Comparison of ENCODE assay signal across 19 cellular contexts in the genomic region with DNA sequence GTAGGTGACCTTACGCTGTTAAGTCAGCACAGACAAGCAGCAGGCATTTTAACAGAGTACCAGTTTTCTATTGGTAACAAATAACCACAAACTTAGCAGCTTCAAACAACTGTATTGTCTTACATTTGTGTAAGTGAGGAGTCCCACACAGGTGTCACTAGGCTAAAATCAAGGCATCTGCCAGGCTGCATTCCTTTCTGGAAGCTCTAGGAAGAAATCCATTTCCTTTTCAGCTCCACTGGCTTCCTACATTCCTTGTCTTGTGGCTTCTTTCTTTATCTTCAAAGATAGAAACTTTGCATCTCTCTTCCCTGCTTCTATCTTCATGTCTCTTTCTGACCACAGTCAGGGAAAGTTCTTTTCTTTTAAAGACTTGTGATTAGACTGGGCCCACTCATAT.
DNase-seq lines count a peak whose midpoint lies in the region; ATAC-seq, FAIRE-seq and TF ChIP-seq lines count a peak whose summit lies in the region.
"Had no signal": no experiment of that assay in that cellular context is flagged by ENCODE, and none has a peak within 500 bp of the region (broad histone marks: within the 10 kb centered on the region; RNA-seq: fewer than 3 reads in every experiment).

No MANE protein-coding gene starts in this region.

- no peaks in the 10 kb centered on the region for H3K9me3 ChIP-seq in H1 (ENCODE audit: insufficient read depth in 2 of 2, low read depth in 1 of 2, low read length in 1 of 2)
- no peaks in the 10 kb centered on the region for H3K9me3 ChIP-seq in pancreas
- H3K9me3 ChIP-seq in Peyer's patch, result no peaks in the 10 kb centered on the region

- no peak overlapping the region for H3K4ac ChIP-seq in H1 (replicated peaks; ENCODE audit: insufficient read length, low read depth, low read length)

- ATAC-seq in WTC11 (peak; percentile 84), pancreas (no peak), GM21619 (IDR thresholded peaks at IDR 0.05; ENCODE audit: unreplicated experiment) (no peak)
- ATAC-seq: GM12878 had no signal

- H3K14ac ChIP-seq in H1 (ENCODE audit: insufficient read length), result no peak overlapping the region

- H2BK120ac ChIP-seq in H1 (replicated peaks; ENCODE audit: low read depth, low read length), result no peak overlapping the region

- no peak for TF ChIP-seq EP300 in H1 (IDR thresholded peaks at IDR 0.05; ENCODE audit: borderline replicate concordance in 1 of 2, low read depth in 2 of 2, low read length in 2 of 2)

- no peaks in the 10 kb centered on the region for H3K9me3 Mint-ChIP-seq in WTC11

- H3K27ac Mint-ChIP-seq in WTC11, result peak overlapping the region; percentile 12; the same call in 1 of the 2 replicates
- H3K27ac Mint-ChIP-seq: CD4-positive, alpha-beta memory T cell had no signal

- H3K4me1 ChIP-seq in H1 (replicated peaks in 1 of 4; ENCODE audit: control insufficient read depth in 3 of 4, insufficient read depth in 4 of 4, low read length in 3 of 4) (no peaks in the 10 kb centered on the region), pancreas (no peaks in the 10 kb centered on the region), Peyer's patch (no peaks in the 10 kb centered on the region)

- no peak overlapping the region for H3K4me3 ChIP-seq in H1 (ENCODE audit: extremely low read depth in 1 of 4, insufficient read depth in 2 of 4, low read depth in 3 of 4, low read length in 4 of 4)
- H3K4me3 ChIP-seq in pancreas, result no peak overlapping the region
- no peak overlapping the region for H3K4me3 ChIP-seq in Peyer's patch
- H3K4me3 ChIP-seq: GM12878 had no signal

- H2BK20ac ChIP-seq in H1 (ENCODE audit: low read length), result no peak overlapping the region

- no peak overlapping the region for H3K4me2 ChIP-seq in H1 (ENCODE audit: insufficient read depth in 1 of 2, low read depth in 2 of 2, low read length in 2 of 2)

- intact Hi-C loops in pancreas (cut with DNase I), result no loop called here

- no peak for TF ChIP-seq POLR2A in H1 (IDR thresholded peaks at IDR 0.05; ENCODE audit: control extremely low read depth in 1 of 2, low read depth in 2 of 2, low read length in 2 of 2)
- no peak for TF ChIP-seq POLR2A in Peyer's patch (IDR thresholded peaks at IDR 0.05)

- H4K8ac ChIP-seq in H1 (ENCODE audit: extremely low read depth, insufficient read depth, low read length), result no peak overlapping the region

- no peaks in the 10 kb centered on the region for H3K36me3 ChIP-seq in H1 (ENCODE audit: control insufficient read depth in 2 of 4, insufficient read depth in 4 of 4, low read length in 3 of 4)
- no peaks in the 10 kb centered on the region for H3K36me3 ChIP-seq in pancreas
- H3K36me3 ChIP-seq in Peyer's patch, result no peaks in the 10 kb centered on the region

- CTCF ChIA-PET in WTC11 (lab: Charles Lee), result interaction anchor here (1.1 to 1.5 kb wide), 2 partner anchors 16 to 26 kb away, joined by 3 read pairs; no protein-coding TSS in a partner anchor
- CTCF ChIA-PET in H1 (lab: Charles Lee; ENCODE audit: partially characterized antibody), result interaction anchor here (0.6 to 0.8 kb wide), 2 partner anchors 9 to 72 kb away, joined by 3 read pairs; no protein-coding TSS in a partner anchor

- H2BK15ac ChIP-seq in H1 (ENCODE audit: low read length), result no peak overlapping the region

- H2AK5ac ChIP-seq in H1 (ENCODE audit: low read depth, low read length), result no peak overlapping the region

- H3K4me3 Mint-ChIP-seq in WTC11, result no peak overlapping the region
- H3K4me3 Mint-ChIP-seq: CD4-positive, alpha-beta memory T cell had no signal

- FAIRE-seq in H1 (lab: Jason Lieb, UNC), result no peak
- FAIRE-seq in pancreas (lab: Jason Lieb, UNC), result no peak
- FAIRE-seq: G401.6, GM12878, GM19239 had no signal

- H3K18ac ChIP-seq in H1 (ENCODE audit: extremely low read depth, low read length), result no peak overlapping the region

- H3K79me1 ChIP-seq in H1 (ENCODE audit: low read depth, low read length), result no peaks in the 10 kb centered on the region

- no peak overlapping the region for H4K91ac ChIP-seq in H1 (replicated peaks; ENCODE audit: insufficient read length, low read length)

- H3K23me2 ChIP-seq in H1 (ENCODE audit: low read depth, low read length), result no peaks in the 10 kb centered on the region

- TF ChIP-seq CTCF in WTC11 (IDR thresholded peaks at IDR 0.05) (no peak), H1 (IDR thresholded peaks at IDR 0.05; ENCODE audit: control extremely low read depth in 1 of 3, insufficient read depth in 1 of 3, low read depth in 1 of 3, low read length in 3 of 3) (no peak), pancreas (IDR thresholded peaks at IDR 0.05) (no peak), Peyer's patch (IDR thresholded peaks at IDR 0.05) (no peak)

- POLR2A ChIA-PET in WTC11 (lab: Charles Lee), result interaction anchor here (0.7 kb wide), 1 partner anchor 1248 kb away, joined by 5 read pairs; no protein-coding TSS in a partner anchor
- POLR2A ChIA-PET in H1 (lab: Charles Lee; ENCODE audit: partially characterized antibody), result no interaction called here

- no peak overlapping the region for H3K23ac ChIP-seq in H1 (ENCODE audit: insufficient read length)

- DNase-seq in WTC11 (ENCODE audit: low spot score) (no peak), H1 (ENCODE audit: low read depth in 1 of 2, low spot score in 2 of 2) (no peak), iPS DF 4.7 (ENCODE audit: extremely low read depth, low spot score) (peak; percentile 9), pancreas (no peak), Peyer's patch (no peak), GF-D8 (lab: John Stamatoyannopoulos, UW) (no peak)
- DNase-seq: C1 segment of cervical spinal cord; Calu3; CD4-positive, alpha-beta memory T cell; COR-L47; DMS53; DMS79 treated with DMSO at 0.1 percent for 48 hours; GOT3; H7; HCEC 1CT had no signal

- H2BK12ac ChIP-seq in H1 (ENCODE audit: low read depth, low read length), result no peak overlapping the region

- no peak overlapping the region for H3K27ac ChIP-seq in H1 (ENCODE audit: low read depth, low read length)
- no peak overlapping the region for H3K27ac ChIP-seq in pancreas
- no peak overlapping the region for H3K27ac ChIP-seq in Peyer's patch

- 85% methylated on average over 1 of the region's 1 CpG; no CpG with 5 or more reads in 1 of the 2 experiments for WGBS in H1 (ENCODE audit: extremely low coverage in 1 of 2, insufficient coverage in 1 of 2, insufficient read length in 1 of 2, insufficient replicate concordance in 2 of 2, low coverage in 1 of 2, low lambda C conversion rate in 2 of 2, missing lambda C conversion rate in 1 of 2), 2 experiments
- WGBS in pancreas, 2 donors, result 96% methylated on average over 1 of the region's 1 CpG

- no peak overlapping the region for H2AFZ ChIP-seq in H1 (ENCODE audit: low read length)

- H3K4me1 Mint-ChIP-seq in WTC11, result peaks cover 9% of the 10 kb centered on the region
- H3K4me1 Mint-ChIP-seq: CD4-positive, alpha-beta memory T cell had no signal

- H3K56ac ChIP-seq in H1 (replicated peaks; ENCODE audit: insufficient read length, low read depth, low read length), result no peak overlapping the region

- no peaks in the 10 kb centered on the region for H4K20me1 ChIP-seq in H1 (replicated peaks in 1 of 2; ENCODE audit: control insufficient read depth in 1 of 2, insufficient read depth in 2 of 2, low read length in 2 of 2)

- H2BK5ac ChIP-seq in H1 (ENCODE audit: low read depth, low read length), result no peak overlapping the region

- H3K79me2 ChIP-seq in H1 (ENCODE audit: control insufficient read depth in 1 of 2, insufficient read depth in 2 of 2, low read length in 2 of 2), result no peaks in the 10 kb centered on the region

- H4K5ac ChIP-seq in H1 (ENCODE audit: insufficient read length, low read depth, low read length), result no peak overlapping the region

- H3K27me3 Mint-ChIP-seq in WTC11 (ENCODE audit: low read depth), result no peaks in the 10 kb centered on the region
- H3K27me3 Mint-ChIP-seq: CD4-positive, alpha-beta memory T cell had no signal

- TF ChIP-seq RAD21 in H1 (IDR thresholded peaks at IDR 0.05 in 1 of 2, conservative IDR thresholded peaks at IDR 0.05 in 1 of 2; ENCODE audit: low read depth in 2 of 2, low read length in 2 of 2), result no peak

- no peak overlapping the region for H3K9ac ChIP-seq in H1 (replicated peaks in 1 of 4; ENCODE audit: extremely low read depth in 1 of 4, low read depth in 3 of 4, low read length in 3 of 4)

- no peaks in the 10 kb centered on the region for H3K27me3 ChIP-seq in H1 (replicated peaks in 1 of 4; ENCODE audit: control insufficient read depth in 3 of 4, extremely low read depth in 1 of 4, insufficient read depth in 3 of 4, low read length in 3 of 4)
- H3K27me3 ChIP-seq in pancreas, result no peaks in the 10 kb centered on the region
- no peaks in the 10 kb centered on the region for H3K27me3 ChIP-seq in Peyer's patch

- no peaks in the 10 kb centered on the region for H3K36me3 Mint-ChIP-seq in WTC11
- H3K36me3 Mint-ChIP-seq: CD4-positive, alpha-beta memory T cell had no signal

TF ChIP-seq in WTC11, 78 proteins besides CTCF, POLR2A, EP300 and RAD21 (continues in another document):
- no peak for TF ChIP-seq ZNF416 (CRISPR knock-in tag; IDR thresholded peaks at IDR 0.05)
- TF ChIP-seq SOX15 (CRISPR knock-in tag; IDR thresholded peaks at IDR 0.05), result no peak
- no peak for TF ChIP-seq ZNF138 (CRISPR knock-in tag; conservative IDR thresholded peaks at IDR 0.05)
- TF ChIP-seq E2F5 (CRISPR knock-in tag; IDR thresholded peaks at IDR 0.05), result no peak

TF ChIP-seq in H1, 55 proteins besides CTCF, POLR2A, EP300 and RAD21:
- no peak for TF ChIP-seq CBX5 (IDR thresholded peaks at IDR 0.05; ENCODE audit: low read depth, low read length)
- TF ChIP-seq TEAD4 (IDR thresholded peaks at IDR 0.05; ENCODE audit: low read depth, low read length), result 0 out of 2 replicates have a peak, but pooled peaks have one; percentile 30

Comparison
In these comparisons a context has a peak if more than half of its experiments do, and no peak if none do; other contexts are left out.
1. Of the 9 proteins assayed by ChIP-seq in both WTC11 and H1: peak only in WTC11: none; only in H1: TEAD4; in both: none; in neither: 8.